ENCODE assay signal across 19 cellular contexts in the genomic region with DNA sequence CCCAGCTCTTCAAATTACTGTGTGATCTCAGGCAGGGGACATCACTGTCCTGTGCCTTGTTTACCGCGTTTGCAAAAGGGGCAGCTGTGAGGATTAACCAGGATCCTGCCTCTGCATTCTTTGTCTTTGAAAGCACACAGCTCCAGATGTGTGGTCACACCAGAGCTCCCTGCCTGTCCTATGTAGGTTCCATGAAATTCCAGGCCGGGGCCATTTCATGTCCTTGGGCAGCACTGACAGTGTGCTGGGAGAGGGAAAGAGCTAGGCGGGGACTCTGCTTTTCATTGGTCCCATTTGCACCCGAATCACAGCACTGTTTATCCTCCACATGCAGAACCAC.
"Had no signal": no experiment of that assay in that cellular context is flagged by ENCODE, and none has a peak within 500 bp of the region (broad histone marks: within the 10 kb centered on the region; RNA-seq: fewer than 3 reads in every experiment).

No MANE protein-coding gene starts in this region.

- H3K9me3 ChIP-seq: colonic mucosa, heart left ventricle, ovary, right atrium auricular region, sigmoid colon, suprapubic skin, thyroid gland had no signal

- DNase-seq: colonic mucosa; effector CD4-positive, alpha-beta T cell; heart left ventricle; hippocampal formation; left colon; left ventricle myocardium superior; mesenchymal stem cell; midbrain; nephron progenitor cell; ovary; sigmoid colon; small intestine; stimulated activated CD4-positive, alpha-beta T cell treated with anti-CD3 and anti-CD28 coated beads, Interleukin-12 subunit alpha, Interleukin-12 subunit beta, amount 100 ng/mL, for 4 hours; stimulated activated naive CD4-positive, alpha-beta T cell treated with Interleukin-2 at 50 U/mL for 16 hours; thyroid gland had no signal

- H3K9me3 Mint-ChIP-seq: nephron progenitor cell, type B pancreatic cell had no signal

- H3K4me3 Mint-ChIP-seq: nephron progenitor cell, type B pancreatic cell had no signal

- H3K4me3 ChIP-seq: colonic mucosa, heart left ventricle, lung, ovary, right atrium auricular region, sigmoid colon, suprapubic skin, thyroid gland had no signal

- H3K27ac ChIP-seq: colonic mucosa, heart left ventricle, ovary, right atrium auricular region, sigmoid colon, suprapubic skin had no signal

- H3K36me3 ChIP-seq: colonic mucosa, ovary, thyroid gland had no signal

- H3K4me1 ChIP-seq: colonic mucosa, right atrium auricular region had no signal

- ATAC-seq: heart left ventricle, left colon, left ventricle myocardium superior had no signal

- H3K27ac Mint-ChIP-seq: nephron progenitor cell, type B pancreatic cell had no signal

- H3K36me3 Mint-ChIP-seq: type B pancreatic cell had no signal

- H3K27me3 ChIP-seq: colonic mucosa, heart left ventricle, ovary, right atrium auricular region, sigmoid colon, suprapubic skin, thyroid gland had no signal
